In the genomic region with DNA sequence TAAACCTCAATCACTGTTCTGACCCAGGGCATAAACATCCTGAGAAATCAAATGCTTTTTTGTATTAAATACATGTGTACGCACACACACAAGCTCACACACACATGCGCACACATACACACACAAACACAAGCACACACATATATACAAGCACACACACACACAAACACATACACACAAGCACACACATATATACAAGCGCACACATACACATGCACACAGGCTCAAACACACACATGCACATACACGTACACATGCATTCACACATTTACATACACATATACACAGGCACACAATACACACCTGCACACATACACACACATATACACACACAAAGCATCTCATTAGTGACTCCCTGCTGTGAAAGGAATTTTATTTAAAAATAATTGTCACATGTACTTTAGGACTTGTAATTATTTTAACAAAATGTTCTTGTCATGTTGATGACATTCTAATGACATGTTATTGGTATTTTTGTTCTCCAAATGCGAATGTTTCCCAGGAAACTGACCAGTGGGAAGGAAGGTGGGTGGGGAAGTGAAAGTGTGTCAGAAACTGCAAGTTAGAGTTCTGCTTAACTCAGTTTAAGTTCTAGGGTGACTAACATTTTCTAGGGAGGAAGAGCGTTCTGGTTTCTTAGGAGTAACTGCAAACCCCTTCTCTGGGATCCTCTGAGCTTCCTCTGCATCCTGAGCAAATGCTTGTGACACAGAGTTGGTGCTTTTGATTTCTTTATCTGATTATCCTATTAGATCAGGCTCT, we compare ENCODE assay signal across 8 cellular contexts.
DNase-seq lines count a peak whose midpoint lies in the region; ATAC-seq and TF ChIP-seq lines count a peak whose summit lies in the region.

No MANE protein-coding gene starts in this region.

- CTCF ChIA-PET in activated CD8-positive, alpha-beta T cell treated with anti-CD3 and anti-CD28 coated beads, Interleukin-2, amount 10 ng/mL, durations not matched to agents 7 days and 5 days (lab: Charles Lee) = interaction anchor here (0.7 to 4.0 kb wide), 35 partner anchors 9 to 235 kb away, joined by 3 to 19 read pairs (median 5); no protein-coding TSS in a partner anchor

- H3K4me3 Mint-ChIP-seq in activated CD8-positive, alpha-beta T cell treated with anti-CD3 and anti-CD28 coated beads, Interleukin-2, amount 10 ng/mL, durations not matched to agents 7 days and 5 days = peak overlapping the region; percentile 49

- intact Hi-C loops in lower lobe of right lung (cut with DNase I) = no loop called here
- intact Hi-C loops in prostate gland (cut with DNase I) = no loop called here

- TF ChIP-seq CTCF in lower lobe of right lung (IDR thresholded peaks at IDR 0.05) = no peak
- TF ChIP-seq CTCF in prostate gland (IDR thresholded peaks at IDR 0.05) = no peak

- TF ChIP-seq POLR2A in prostate gland (IDR thresholded peaks at IDR 0.05) = no peak

- 48% methylated on average over 6 of the region's 6 CpGs for WGBS in prostate gland

- no peaks in the 10 kb centered on the region for H3K27me3 Mint-ChIP-seq in activated CD8-positive, alpha-beta T cell treated with anti-CD3 and anti-CD28 coated beads, Interleukin-2, amount 10 ng/mL, durations not matched to agents 7 days and 5 days (ENCODE audit: low read depth)

- H3K27ac ChIP-seq in lower lobe of right lung = peak overlapping the region; percentile 37
- H3K27ac ChIP-seq in prostate gland = peak overlapping the region in 1 of 2 donors; percentile 44

- peak overlapping the region; percentile 97 for H3K27ac Mint-ChIP-seq in activated CD8-positive, alpha-beta T cell treated with anti-CD3 and anti-CD28 coated beads, Interleukin-2, amount 10 ng/mL, durations not matched to agents 7 days and 5 days

- peaks cover 70% of the 10 kb centered on the region for H3K4me1 Mint-ChIP-seq in activated CD8-positive, alpha-beta T cell treated with anti-CD3 and anti-CD28 coated beads, Interleukin-2, amount 10 ng/mL, durations not matched to agents 7 days and 5 days (ENCODE audit: low read depth)

- peaks cover 27% of the 10 kb centered on the region for H3K4me1 ChIP-seq in lower lobe of right lung
- no peaks in the 10 kb centered on the region for H3K4me1 ChIP-seq in prostate gland (replicated peaks)

- H3K9me3 ChIP-seq in lower lobe of right lung (no peaks in the 10 kb centered on the region), prostate gland (no peaks in the 10 kb centered on the region)

- POLR2A ChIA-PET in activated CD8-positive, alpha-beta T cell treated with anti-CD3 and anti-CD28 coated beads, Interleukin-2, amount 10 ng/mL, durations not matched to agents 7 days and 5 days (lab: Charles Lee) = interaction anchor here (0.6 to 3.3 kb wide), 34 partner anchors 13 to 208 kb away, joined by 3 to 20 read pairs (median 5); partner anchors contain the start of gene ZNF217

- H3K4me3 ChIP-seq in lower lobe of right lung (no peak overlapping the region), prostate gland (no peak overlapping the region)

- no peaks in the 10 kb centered on the region for H3K27me3 ChIP-seq in lower lobe of right lung (ENCODE audit: low read depth)
- no peaks in the 10 kb centered on the region for H3K27me3 ChIP-seq in prostate gland (replicated peaks; ENCODE audit: insufficient read depth)

- peak; percentile 34 for ATAC-seq in GM19372 (IDR thresholded peaks at IDR 0.05; ENCODE audit: low read depth, unreplicated experiment)
- ATAC-seq in HG03558 (IDR thresholded peaks at IDR 0.05; ENCODE audit: extremely low read depth, unreplicated experiment) = peak; percentile 24
- peak; percentile 13 for ATAC-seq in activated CD8-positive, alpha-beta T cell treated with anti-CD3 and anti-CD28 coated beads, Interleukin-2, amount 10 ng/mL, durations not matched to agents 7 days and 5 days
- peak; percentile 67 to 74 for ATAC-seq in lower lobe of right lung

- DNase-seq in Ammon's horn (ENCODE audit: low spot score) = peak; percentile 37
- no peak for DNase-seq in activated CD8-positive, alpha-beta T cell treated with anti-CD3 and anti-CD28 coated beads, Interleukin-2, amount 10 ng/mL, durations not matched to agents 7 days and 5 days
- no peak for DNase-seq in lower lobe of right lung
- DNase-seq in NCI-H2196 (lab: John Stamatoyannopoulos, UW; ENCODE audit: unreplicated experiment) = no peak
- DNase-seq in NCI-H69 (lab: John Stamatoyannopoulos, UW) = no peak
- DNase-seq in prostate gland (ENCODE audit: low spot score) = no peak

- H3K36me3 Mint-ChIP-seq in activated CD8-positive, alpha-beta T cell treated with anti-CD3 and anti-CD28 coated beads, Interleukin-2, amount 10 ng/mL, durations not matched to agents 7 days and 5 days (ENCODE audit: low read depth) = peaks cover 1% of the 10 kb centered on the region

- H3K9me3 Mint-ChIP-seq in activated CD8-positive, alpha-beta T cell treated with anti-CD3 and anti-CD28 coated beads, Interleukin-2, amount 10 ng/mL, durations not matched to agents 7 days and 5 days (ENCODE audit: insufficient read depth) = no peaks in the 10 kb centered on the region

- H3K36me3 ChIP-seq in lower lobe of right lung = no peaks in the 10 kb centered on the region
- no peaks in the 10 kb centered on the region for H3K36me3 ChIP-seq in prostate gland

Comparison
In these comparisons a context has a peak if more than half of its experiments do, and no peak if none do; other contexts are left out.
1. ATAC-seq: peak in every context shown above with its lines; median percentile 70 in lower lobe of right lung; 34 in GM19372; 24 in HG03558; 13 in activated CD8-positive, alpha-beta T cell treated with anti-CD3 and anti-CD28 coated beads, Interleukin-2, amount 10 ng/mL, durations not matched to agents 7 days and 5 days.